ENCODE assay signal across 1 cellular context in the genomic region with DNA sequence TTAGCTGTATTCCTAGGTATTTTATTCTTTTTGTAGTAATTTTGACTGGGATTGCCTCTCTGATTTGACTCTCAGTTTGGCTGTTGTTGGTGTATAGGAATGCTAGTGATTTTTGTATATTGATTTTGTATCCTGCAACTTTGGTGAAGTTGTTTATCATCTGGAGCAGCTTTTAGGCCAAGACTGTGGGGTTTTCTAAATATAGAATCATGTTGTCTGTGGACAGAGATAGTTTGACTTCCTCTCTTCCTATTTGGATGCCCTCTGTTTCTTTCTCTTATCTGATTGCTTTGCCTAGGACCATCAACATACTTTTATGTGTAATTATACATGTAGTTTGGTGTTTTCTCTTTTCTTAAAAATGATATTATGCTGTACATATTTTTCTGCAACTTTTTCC.
A peak's percentile ranks its signal among the peaks of the same experiment; 100 is the strongest.
TF ChIP-seq lines count a peak whose summit lies in the region.

No MANE protein-coding gene starts in this region.

TF ChIP-seq in K562, 482 proteins besides CTCF, POLR2A, EP300 and RAD21 (continued from another document and continues in another):
- TF ChIP-seq, protein P1, sequence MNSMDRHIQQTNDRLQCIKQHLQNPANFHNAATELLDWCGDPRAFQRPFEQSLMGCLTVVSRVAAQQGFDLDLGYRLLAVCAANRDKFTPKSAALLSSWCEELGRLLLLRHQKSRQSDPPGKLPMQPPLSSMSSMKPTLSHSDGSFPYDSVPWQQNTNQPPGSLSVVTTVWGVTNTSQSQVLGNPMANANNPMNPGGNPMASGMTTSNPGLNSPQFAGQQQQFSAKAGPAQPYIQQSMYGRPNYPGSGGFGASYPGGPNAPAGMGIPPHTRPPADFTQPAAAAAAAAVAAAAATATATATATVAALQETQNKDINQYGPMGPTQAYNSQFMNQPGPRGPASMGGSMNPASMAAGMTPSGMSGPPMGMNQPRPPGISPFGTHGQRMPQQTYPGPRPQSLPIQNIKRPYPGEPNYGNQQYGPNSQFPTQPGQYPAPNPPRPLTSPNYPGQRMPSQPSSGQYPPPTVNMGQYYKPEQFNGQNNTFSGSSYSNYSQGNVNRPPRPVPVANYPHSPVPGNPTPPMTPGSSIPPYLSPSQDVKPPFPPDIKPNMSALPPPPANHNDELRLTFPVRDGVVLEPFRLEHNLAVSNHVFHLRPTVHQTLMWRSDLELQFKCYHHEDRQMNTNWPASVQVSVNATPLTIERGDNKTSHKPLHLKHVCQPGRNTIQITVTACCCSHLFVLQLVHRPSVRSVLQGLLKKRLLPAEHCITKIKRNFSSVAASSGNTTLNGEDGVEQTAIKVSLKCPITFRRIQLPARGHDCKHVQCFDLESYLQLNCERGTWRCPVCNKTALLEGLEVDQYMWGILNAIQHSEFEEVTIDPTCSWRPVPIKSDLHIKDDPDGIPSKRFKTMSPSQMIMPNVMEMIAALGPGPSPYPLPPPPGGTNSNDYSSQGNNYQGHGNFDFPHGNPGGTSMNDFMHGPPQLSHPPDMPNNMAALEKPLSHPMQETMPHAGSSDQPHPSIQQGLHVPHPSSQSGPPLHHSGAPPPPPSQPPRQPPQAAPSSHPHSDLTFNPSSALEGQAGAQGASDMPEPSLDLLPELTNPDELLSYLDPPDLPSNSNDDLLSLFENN (IDR thresholded peaks at IDR 0.05; ENCODE audit: low read depth in 2 of 2, low read length in 2 of 2), result no peak
- TF ChIP-seq RBM14 (IDR thresholded peaks at IDR 0.05; ENCODE audit: borderline replicate concordance, insufficient read depth, low read depth, low read length) (no peak), XRCC4 (IDR thresholded peaks at IDR 0.05; ENCODE audit: extremely low read depth, insufficient read depth, insufficient read length) (no peak), TAF15 (IDR thresholded peaks at IDR 0.05; ENCODE audit: low read depth, low read length) (no peak), BHLHE40 (IDR thresholded peaks at IDR 0.05; ENCODE audit: low read length) (no peak), SP1 (CRISPR knock-in tag; IDR thresholded peaks at IDR 0.05) (no peak), ZC3H11A (IDR thresholded peaks at IDR 0.05; ENCODE audit: low read depth, low read length) (no peak), CBX3 (IDR thresholded peaks at IDR 0.05; ENCODE audit: borderline replicate concordance in 1 of 2, low read length in 2 of 2) (no peak), FOXK1 (CRISPR knock-in tag; IDR thresholded peaks at IDR 0.05; ENCODE audit: borderline replicate concordance) (no peak), MTA3 (IDR thresholded peaks at IDR 0.05; ENCODE audit: borderline replicate concordance) (no peak), ZNF780A (CRISPR knock-in tag; IDR thresholded peaks at IDR 0.05) (no peak), HOXB6 (CRISPR knock-in tag; IDR thresholded peaks at IDR 0.05; ENCODE audit: borderline replicate concordance) (no peak), MAFF (IDR thresholded peaks at IDR 0.05; ENCODE audit: low read length) (no peak), MAFG (tag; conservative IDR thresholded peaks at IDR 0.05) (no peak), ZNF445 (CRISPR knock-in tag; IDR thresholded peaks at IDR 0.05; ENCODE audit: low read depth) (no peak), CAMTA2 (CRISPR knock-in tag; conservative IDR thresholded peaks at IDR 0.05) (no peak), TAL1 (IDR thresholded peaks at IDR 0.05) (peak; percentile 88), CEBPB (tag; IDR thresholded peaks at IDR 0.05) (no peak), JUND (IDR thresholded peaks at IDR 0.05; ENCODE audit: borderline replicate concordance, low read depth, low read length) (peak; percentile 48; the same call in 1 of the 2 replicates), JUND (tag; IDR thresholded peaks at IDR 0.05; ENCODE audit: borderline replicate concordance, low read depth, low read length) (no peak; the same call in 2 of the 3 replicates), STAG1 (CRISPR knock-in tag; IDR thresholded peaks at IDR 0.05; ENCODE audit: borderline replicate concordance) (no peak), ARID2 (IDR thresholded peaks at IDR 0.05) (no peak), ZNF121 (CRISPR knock-in tag; conservative IDR thresholded peaks at IDR 0.05) (no peak), POU5F1 (IDR thresholded peaks at IDR 0.05; ENCODE audit: borderline replicate concordance, low read depth, low read length, partially characterized antibody) (no peak), SRF (CRISPR knock-in tag; IDR thresholded peaks at IDR 0.05) (no peak), BACH1 (tag; IDR thresholded peaks at IDR 0.05) (no peak), KLF1 (tag; IDR thresholded peaks at IDR 0.05) (no peak), MXI1 (IDR thresholded peaks at IDR 0.05; ENCODE audit: low read depth, low read length) (no peak), PHB2 (IDR thresholded peaks at IDR 0.05; ENCODE audit: low read depth) (0 out of 2 replicates have a peak, but pooled peaks have one; percentile 13)
- TF ChIP-seq, protein P2, sequence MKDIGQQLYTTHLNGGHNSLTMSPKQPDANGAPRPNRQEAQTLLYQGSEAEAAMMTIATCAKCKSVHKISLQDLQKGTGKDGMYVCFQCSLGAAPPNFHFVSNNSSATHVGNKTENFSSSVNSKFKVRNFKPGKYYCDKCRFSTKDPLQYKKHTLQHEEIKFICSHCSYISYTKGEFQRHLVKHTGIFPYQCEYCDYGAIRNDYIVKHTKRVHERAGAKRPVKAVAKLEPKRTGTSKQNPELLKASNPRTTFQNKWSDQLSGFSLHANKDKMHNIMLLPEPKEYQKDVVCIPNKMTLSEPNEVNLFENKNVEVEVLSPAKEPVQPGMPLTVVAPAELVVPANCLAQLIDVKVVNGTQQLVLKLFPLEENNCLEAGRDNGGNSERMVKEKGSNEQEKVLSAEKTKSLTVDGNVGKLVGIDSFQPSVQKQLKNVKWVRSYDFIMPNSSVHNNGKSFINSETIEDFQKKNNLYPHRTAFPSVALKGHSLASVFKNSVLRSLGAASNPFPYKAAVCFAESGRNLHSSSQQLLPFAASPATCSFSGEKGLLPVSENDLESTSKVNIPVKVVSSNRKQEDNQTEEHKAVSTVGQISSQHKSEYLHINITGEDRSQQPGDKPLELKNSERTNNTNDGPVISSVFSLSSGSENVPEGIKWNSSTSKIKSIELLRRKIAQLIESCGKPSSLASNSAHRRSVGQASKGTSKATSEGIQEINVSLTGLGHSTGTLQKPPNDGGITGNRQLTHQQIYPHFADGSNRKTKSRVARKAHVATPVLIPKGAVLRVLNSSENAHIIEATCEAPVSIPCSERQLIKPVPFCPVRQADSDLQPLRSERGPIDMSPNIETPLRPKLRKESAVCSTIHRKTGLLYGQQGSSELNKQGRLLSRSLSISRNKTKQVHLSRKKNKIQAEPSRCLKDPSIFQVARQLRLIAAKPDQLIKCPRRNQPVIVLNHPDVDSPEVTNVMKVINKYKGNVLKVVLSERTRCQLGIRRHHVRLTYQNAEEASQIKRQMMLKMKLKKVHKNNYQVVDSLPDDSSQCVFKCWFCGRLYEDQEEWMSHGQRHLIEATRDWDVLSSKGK (CRISPR knock-in tag; IDR thresholded peaks at IDR 0.05), result no peak
- TF ChIP-seq, protein P3, sequence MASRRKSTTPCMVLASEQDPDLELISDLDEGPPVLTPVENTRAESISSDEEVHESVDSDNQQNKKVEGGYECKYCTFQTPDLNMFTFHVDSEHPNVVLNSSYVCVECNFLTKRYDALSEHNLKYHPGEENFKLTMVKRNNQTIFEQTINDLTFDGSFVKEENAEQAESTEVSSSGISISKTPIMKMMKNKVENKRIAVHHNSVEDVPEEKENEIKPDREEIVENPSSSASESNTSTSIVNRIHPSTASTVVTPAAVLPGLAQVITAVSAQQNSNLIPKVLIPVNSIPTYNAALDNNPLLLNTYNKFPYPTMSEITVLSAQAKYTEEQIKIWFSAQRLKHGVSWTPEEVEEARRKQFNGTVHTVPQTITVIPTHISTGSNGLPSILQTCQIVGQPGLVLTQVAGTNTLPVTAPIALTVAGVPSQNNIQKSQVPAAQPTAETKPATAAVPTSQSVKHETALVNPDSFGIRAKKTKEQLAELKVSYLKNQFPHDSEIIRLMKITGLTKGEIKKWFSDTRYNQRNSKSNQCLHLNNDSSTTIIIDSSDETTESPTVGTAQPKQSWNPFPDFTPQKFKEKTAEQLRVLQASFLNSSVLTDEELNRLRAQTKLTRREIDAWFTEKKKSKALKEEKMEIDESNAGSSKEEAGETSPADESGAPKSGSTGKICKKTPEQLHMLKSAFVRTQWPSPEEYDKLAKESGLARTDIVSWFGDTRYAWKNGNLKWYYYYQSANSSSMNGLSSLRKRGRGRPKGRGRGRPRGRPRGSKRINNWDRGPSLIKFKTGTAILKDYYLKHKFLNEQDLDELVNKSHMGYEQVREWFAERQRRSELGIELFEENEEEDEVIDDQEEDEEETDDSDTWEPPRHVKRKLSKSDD (conservative IDR thresholded peaks at IDR 0.05; ENCODE audit: low read length), result no peak
- TF ChIP-seq, protein P4, sequence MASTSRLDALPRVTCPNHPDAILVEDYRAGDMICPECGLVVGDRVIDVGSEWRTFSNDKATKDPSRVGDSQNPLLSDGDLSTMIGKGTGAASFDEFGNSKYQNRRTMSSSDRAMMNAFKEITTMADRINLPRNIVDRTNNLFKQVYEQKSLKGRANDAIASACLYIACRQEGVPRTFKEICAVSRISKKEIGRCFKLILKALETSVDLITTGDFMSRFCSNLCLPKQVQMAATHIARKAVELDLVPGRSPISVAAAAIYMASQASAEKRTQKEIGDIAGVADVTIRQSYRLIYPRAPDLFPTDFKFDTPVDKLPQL (IDR thresholded peaks at IDR 0.05; ENCODE audit: extremely low read depth, insufficient read length), result no peak
- TF ChIP-seq, protein P5, sequence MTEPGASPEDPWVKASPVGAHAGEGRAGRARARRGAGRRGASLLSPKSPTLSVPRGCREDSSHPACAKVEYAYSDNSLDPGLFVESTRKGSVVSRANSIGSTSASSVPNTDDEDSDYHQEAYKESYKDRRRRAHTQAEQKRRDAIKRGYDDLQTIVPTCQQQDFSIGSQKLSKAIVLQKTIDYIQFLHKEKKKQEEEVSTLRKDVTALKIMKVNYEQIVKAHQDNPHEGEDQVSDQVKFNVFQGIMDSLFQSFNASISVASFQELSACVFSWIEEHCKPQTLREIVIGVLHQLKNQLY (CRISPR knock-in tag; conservative IDR thresholded peaks at IDR 0.05), result no peak
- TF ChIP-seq, protein P6, sequence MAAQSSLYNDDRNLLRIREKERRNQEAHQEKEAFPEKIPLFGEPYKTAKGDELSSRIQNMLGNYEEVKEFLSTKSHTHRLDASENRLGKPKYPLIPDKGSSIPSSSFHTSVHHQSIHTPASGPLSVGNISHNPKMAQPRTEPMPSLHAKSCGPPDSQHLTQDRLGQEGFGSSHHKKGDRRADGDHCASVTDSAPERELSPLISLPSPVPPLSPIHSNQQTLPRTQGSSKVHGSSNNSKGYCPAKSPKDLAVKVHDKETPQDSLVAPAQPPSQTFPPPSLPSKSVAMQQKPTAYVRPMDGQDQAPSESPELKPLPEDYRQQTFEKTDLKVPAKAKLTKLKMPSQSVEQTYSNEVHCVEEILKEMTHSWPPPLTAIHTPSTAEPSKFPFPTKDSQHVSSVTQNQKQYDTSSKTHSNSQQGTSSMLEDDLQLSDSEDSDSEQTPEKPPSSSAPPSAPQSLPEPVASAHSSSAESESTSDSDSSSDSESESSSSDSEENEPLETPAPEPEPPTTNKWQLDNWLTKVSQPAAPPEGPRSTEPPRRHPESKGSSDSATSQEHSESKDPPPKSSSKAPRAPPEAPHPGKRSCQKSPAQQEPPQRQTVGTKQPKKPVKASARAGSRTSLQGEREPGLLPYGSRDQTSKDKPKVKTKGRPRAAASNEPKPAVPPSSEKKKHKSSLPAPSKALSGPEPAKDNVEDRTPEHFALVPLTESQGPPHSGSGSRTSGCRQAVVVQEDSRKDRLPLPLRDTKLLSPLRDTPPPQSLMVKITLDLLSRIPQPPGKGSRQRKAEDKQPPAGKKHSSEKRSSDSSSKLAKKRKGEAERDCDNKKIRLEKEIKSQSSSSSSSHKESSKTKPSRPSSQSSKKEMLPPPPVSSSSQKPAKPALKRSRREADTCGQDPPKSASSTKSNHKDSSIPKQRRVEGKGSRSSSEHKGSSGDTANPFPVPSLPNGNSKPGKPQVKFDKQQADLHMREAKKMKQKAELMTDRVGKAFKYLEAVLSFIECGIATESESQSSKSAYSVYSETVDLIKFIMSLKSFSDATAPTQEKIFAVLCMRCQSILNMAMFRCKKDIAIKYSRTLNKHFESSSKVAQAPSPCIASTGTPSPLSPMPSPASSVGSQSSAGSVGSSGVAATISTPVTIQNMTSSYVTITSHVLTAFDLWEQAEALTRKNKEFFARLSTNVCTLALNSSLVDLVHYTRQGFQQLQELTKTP (IDR thresholded peaks at IDR 0.05; ENCODE audit: low read depth in 1 of 2, partially characterized antibody in 2 of 2), result no peak
- TF ChIP-seq, protein P7, sequence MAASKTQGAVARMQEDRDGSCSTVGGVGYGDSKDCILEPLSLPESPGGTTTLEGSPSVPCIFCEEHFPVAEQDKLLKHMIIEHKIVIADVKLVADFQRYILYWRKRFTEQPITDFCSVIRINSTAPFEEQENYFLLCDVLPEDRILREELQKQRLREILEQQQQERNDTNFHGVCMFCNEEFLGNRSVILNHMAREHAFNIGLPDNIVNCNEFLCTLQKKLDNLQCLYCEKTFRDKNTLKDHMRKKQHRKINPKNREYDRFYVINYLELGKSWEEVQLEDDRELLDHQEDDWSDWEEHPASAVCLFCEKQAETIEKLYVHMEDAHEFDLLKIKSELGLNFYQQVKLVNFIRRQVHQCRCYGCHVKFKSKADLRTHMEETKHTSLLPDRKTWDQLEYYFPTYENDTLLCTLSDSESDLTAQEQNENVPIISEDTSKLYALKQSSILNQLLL (CRISPR knock-in tag; IDR thresholded peaks at IDR 0.05; ENCODE audit: borderline replicate concordance), result no peak
- TF ChIP-seq, protein P8, sequence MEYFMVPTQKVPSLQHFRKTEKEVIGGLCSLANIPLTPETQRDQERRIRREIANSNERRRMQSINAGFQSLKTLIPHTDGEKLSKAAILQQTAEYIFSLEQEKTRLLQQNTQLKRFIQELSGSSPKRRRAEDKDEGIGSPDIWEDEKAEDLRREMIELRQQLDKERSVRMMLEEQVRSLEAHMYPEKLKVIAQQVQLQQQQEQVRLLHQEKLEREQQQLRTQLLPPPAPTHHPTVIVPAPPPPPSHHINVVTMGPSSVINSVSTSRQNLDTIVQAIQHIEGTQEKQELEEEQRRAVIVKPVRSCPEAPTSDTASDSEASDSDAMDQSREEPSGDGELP (CRISPR knock-in tag; IDR thresholded peaks at IDR 0.05; ENCODE audit: borderline replicate concordance), result no peak
- TF ChIP-seq, protein P9, sequence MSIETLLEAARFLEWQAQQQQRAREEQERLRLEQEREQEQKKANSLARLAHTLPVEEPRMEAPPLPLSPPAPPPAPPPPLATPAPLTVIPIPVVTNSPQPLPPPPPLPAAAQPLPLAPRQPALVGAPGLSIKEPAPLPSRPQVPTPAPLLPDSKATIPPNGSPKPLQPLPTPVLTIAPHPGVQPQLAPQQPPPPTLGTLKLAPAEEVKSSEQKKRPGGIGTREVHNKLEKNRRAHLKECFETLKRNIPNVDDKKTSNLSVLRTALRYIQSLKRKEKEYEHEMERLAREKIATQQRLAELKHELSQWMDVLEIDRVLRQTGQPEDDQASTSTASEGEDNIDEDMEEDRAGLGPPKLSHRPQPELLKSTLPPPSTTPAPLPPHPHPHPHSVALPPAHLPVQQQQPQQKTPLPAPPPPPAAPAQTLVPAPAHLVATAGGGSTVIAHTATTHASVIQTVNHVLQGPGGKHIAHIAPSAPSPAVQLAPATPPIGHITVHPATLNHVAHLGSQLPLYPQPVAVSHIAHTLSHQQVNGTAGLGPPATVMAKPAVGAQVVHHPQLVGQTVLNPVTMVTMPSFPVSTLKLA (conservative IDR thresholded peaks at IDR 0.05), result no peak; a peak in 1 of 4 replicates
- TF ChIP-seq, protein P10, sequence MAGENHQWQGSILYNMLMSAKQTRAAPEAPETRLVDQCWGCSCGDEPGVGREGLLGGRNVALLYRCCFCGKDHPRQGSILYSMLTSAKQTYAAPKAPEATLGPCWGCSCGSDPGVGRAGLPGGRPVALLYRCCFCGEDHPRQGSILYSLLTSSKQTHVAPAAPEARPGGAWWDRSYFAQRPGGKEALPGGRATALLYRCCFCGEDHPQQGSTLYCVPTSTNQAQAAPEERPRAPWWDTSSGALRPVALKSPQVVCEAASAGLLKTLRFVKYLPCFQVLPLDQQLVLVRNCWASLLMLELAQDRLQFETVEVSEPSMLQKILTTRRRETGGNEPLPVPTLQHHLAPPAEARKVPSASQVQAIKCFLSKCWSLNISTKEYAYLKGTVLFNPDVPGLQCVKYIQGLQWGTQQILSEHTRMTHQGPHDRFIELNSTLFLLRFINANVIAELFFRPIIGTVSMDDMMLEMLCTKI (IDR thresholded peaks at IDR 0.05; ENCODE audit: partially characterized antibody), result no peak
